Comparison of ENCODE assay signal across 8 cellular contexts in genomic region chr5:168409601-168410458, GRCh38.
DNase-seq lines count a peak whose midpoint lies in the region; ATAC-seq and TF ChIP-seq lines count a peak whose summit lies in the region.

No MANE protein-coding gene starts in this region.

- H3K4me1 Mint-ChIP-seq in CD4-positive, alpha-beta T cell (ENCODE audit: low read depth), result peaks cover 19% of the 10 kb centered on the region
- peaks cover 22% of the 10 kb centered on the region for H3K4me1 Mint-ChIP-seq in stimulated activated naive CD8-positive, alpha-beta T cell treated with anti-CD3 and anti-CD28 coated beads, Interleukin-15, Interleukin-2, amounts not matched to agents 100 ng/mL and 50 ng/mL, for 24 hours (ENCODE audit: low read depth)
- peaks cover 4% of the 10 kb centered on the region for H3K4me1 Mint-ChIP-seq in endothelial cell (ENCODE audit: unreplicated experiment)

- H3K27me3 Mint-ChIP-seq in CD4-positive, alpha-beta T cell, result no peaks in the 10 kb centered on the region
- peaks cover 12% of the 10 kb centered on the region for H3K27me3 Mint-ChIP-seq in stimulated activated naive CD8-positive, alpha-beta T cell treated with anti-CD3 and anti-CD28 coated beads, Interleukin-15, Interleukin-2, amounts not matched to agents 100 ng/mL and 50 ng/mL, for 24 hours
- H3K27me3 Mint-ChIP-seq in endothelial cell (ENCODE audit: unreplicated experiment), result peaks cover 4% of the 10 kb centered on the region

- peak overlapping the region; percentile 70 for H3K27ac Mint-ChIP-seq in CD4-positive, alpha-beta T cell
- no peak overlapping the region for H3K27ac Mint-ChIP-seq in stimulated activated naive CD8-positive, alpha-beta T cell treated with anti-CD3 and anti-CD28 coated beads, Interleukin-15, Interleukin-2, amounts not matched to agents 100 ng/mL and 50 ng/mL, for 24 hours
- H3K27ac Mint-ChIP-seq in endothelial cell (ENCODE audit: unreplicated experiment), result no peak overlapping the region

- intact Hi-C loops in CD4-positive, alpha-beta T cell (cut with DNase I, micrococcal nuclease), result no loop called here

- peak in 1 of 10 experiments; percentile 3 for DNase-seq in CD4-positive, alpha-beta T cell
- DNase-seq in HCEC 1CT (peak; percentile 79), UCSD-AML1 (lab: John Stamatoyannopoulos, UW; ENCODE audit: unreplicated experiment) (peak; percentile 17), fibroblast of pulmonary artery (ENCODE audit: low read depth) (peak; percentile 83), NCI-H187 (lab: John Stamatoyannopoulos, UW) (no peak), endothelial cell (ENCODE audit: low spot score) (no peak)

- H3K9me3 ChIP-seq in CD4-positive, alpha-beta T cell (ENCODE audit: control insufficient read depth, low read length), result no peaks in the 10 kb centered on the region

- no peak for ATAC-seq in CD4-positive, alpha-beta T cell (ENCODE audit: poor library complexity)
- no peak for ATAC-seq in GM19397 (IDR thresholded peaks at IDR 0.05; ENCODE audit: unreplicated experiment)

- TF ChIP-seq CTCF in CD4-positive, alpha-beta T cell (IDR thresholded peaks at IDR 0.05), result no peak
- no peak for TF ChIP-seq CTCF in fibroblast of pulmonary artery (IDR thresholded peaks at IDR 0.05; ENCODE audit: low read length, missing control alignments)
- TF ChIP-seq CTCF in endothelial cell (IDR thresholded peaks at IDR 0.05; ENCODE audit: unreplicated experiment), result no peak

- H3K9me3 Mint-ChIP-seq in CD4-positive, alpha-beta T cell, result no peaks in the 10 kb centered on the region
- H3K9me3 Mint-ChIP-seq in stimulated activated naive CD8-positive, alpha-beta T cell treated with anti-CD3 and anti-CD28 coated beads, Interleukin-15, Interleukin-2, amounts not matched to agents 100 ng/mL and 50 ng/mL, for 24 hours, result no peaks in the 10 kb centered on the region
- no peaks in the 10 kb centered on the region for H3K9me3 Mint-ChIP-seq in endothelial cell (ENCODE audit: unreplicated experiment)

- H3K4me3 ChIP-seq in fibroblast of pulmonary artery (replicated peaks; ENCODE audit: low read depth, low read length), result peak overlapping the region; percentile 6

- POLR2A ChIA-PET in CD4-positive, alpha-beta T cell (lab: Charles Lee), result no interaction called here

- peak overlapping the region; percentile 78 for H3K4me3 Mint-ChIP-seq in CD4-positive, alpha-beta T cell
- peak overlapping the region; percentile 62 for H3K4me3 Mint-ChIP-seq in stimulated activated naive CD8-positive, alpha-beta T cell treated with anti-CD3 and anti-CD28 coated beads, Interleukin-15, Interleukin-2, amounts not matched to agents 100 ng/mL and 50 ng/mL, for 24 hours
- H3K4me3 Mint-ChIP-seq in endothelial cell (ENCODE audit: unreplicated experiment), result no peak overlapping the region

- no peaks in the 10 kb centered on the region for H3K27me3 ChIP-seq in CD4-positive, alpha-beta T cell (ENCODE audit: control insufficient read depth, insufficient read depth, low read length)

- no peaks in the 10 kb centered on the region for H3K36me3 Mint-ChIP-seq in CD4-positive, alpha-beta T cell (ENCODE audit: low read depth)
- H3K36me3 Mint-ChIP-seq in stimulated activated naive CD8-positive, alpha-beta T cell treated with anti-CD3 and anti-CD28 coated beads, Interleukin-15, Interleukin-2, amounts not matched to agents 100 ng/mL and 50 ng/mL, for 24 hours (ENCODE audit: low read depth), result no peaks in the 10 kb centered on the region
- H3K36me3 Mint-ChIP-seq in endothelial cell (ENCODE audit: low read depth, unreplicated experiment), result no peaks in the 10 kb centered on the region

- CTCF ChIA-PET in CD4-positive, alpha-beta T cell (lab: Charles Lee), result no interaction called here

- no peak overlapping the region for H3K27ac ChIP-seq in CD4-positive, alpha-beta T cell (ENCODE audit: low read depth, low read length)

Comparison
In these comparisons a context has a peak if more than half of its experiments do, and no peak if none do; other contexts are left out.
1. DNase-seq: peak in HCEC 1CT (single experiment), UCSD-AML1 (single experiment) and fibroblast of pulmonary artery (single experiment); none in NCI-H187 (0 of 2) and endothelial cell (single experiment).